In the genomic region with DNA sequence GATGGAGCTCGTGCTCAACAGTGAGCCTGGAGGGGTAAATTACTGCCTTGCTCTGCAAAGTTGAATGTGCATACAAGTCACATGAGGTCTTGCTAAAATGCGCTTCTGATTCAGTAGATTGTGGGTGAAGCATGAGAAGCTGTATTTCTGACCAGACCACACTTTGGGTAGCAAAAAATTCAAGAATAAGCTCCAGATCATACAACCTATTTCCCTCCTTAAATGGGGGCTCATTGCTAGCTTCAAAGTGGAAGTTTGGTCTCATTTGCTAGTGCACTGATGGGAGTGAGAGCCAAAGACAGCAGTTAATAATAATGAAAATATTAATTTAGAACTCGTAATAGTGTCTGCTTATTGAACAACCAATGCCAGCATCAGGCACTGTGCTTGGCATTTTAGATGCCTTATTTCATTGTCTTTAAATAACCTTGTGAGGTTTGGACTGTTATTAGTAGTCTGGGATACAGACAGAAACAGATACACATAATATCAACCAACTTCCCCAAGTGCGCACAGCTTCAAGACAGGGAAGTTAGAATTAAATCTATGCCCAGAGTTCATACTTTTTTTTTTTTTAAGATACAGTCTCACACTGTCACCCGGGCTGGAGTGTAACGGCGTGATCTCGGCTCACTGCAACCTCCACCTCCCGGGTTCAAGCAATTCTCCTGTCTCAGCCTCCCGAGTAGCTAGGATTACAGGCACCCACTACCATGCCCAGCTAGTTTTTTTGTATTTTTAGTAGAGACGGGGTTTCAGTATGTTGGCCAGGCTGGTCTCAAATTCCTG, we compare ENCODE assay signal across 24 cellular contexts. TPM values are rescaled to one million over a fixed set of nuclear protein-coding genes. Genes with fewer than 3 reads are reported as not detected.
"Had no signal": no experiment of that assay in that cellular context is flagged by ENCODE, and none has a peak within 500 bp of the region (broad histone marks: within the 10 kb centered on the region; RNA-seq: fewer than 3 reads in every experiment).

No MANE protein-coding gene starts in this region.

- DNase-seq: KBM-7, MV-4-11, NCI-H1048, NCI-H1105, NCI-H1417, NCI-H1436 treated with DMSO at 0.1 percent for 48 hours, NCI-H1694, NCI-H187 treated with DMSO at 0.1 percent for 48 hours, NCI-H2029 treated with DMSO at 0.1 percent for 48 hours, NCI-H2107, NCI-H226, NCI-H446, NCI-H510A, NCI-H524 treated with DMSO at 0.1 percent for 48 hours, NCI-H69, NCI-H774, Right ventricle myocardium superior, RPMI8226, SIG-M5 had no signal

- H3K27me3 ChIP-seq: SJSA1 had no signal

- H3K4me3 ChIP-seq: SJSA1, SK-N-MC had no signal

- H3K4me1 ChIP-seq: SJSA1 had no signal

- H3K9me3 ChIP-seq: SJSA1 had no signal

- FAIRE-seq: RCC 7860 had no signal

- H3K36me3 ChIP-seq: SJSA1 had no signal

- H3K27ac ChIP-seq: SJSA1, SK-N-MC had no signal

RNA-seq across cellular contexts. Expression of a gene that starts 18.0 kb away (rescaled TPM):
- total RNA-seq: LHCN-M2, MCF 10A, SJSA1 had no signal
